Comparison of ENCODE assay signal across 13 cellular contexts in the genomic region with DNA sequence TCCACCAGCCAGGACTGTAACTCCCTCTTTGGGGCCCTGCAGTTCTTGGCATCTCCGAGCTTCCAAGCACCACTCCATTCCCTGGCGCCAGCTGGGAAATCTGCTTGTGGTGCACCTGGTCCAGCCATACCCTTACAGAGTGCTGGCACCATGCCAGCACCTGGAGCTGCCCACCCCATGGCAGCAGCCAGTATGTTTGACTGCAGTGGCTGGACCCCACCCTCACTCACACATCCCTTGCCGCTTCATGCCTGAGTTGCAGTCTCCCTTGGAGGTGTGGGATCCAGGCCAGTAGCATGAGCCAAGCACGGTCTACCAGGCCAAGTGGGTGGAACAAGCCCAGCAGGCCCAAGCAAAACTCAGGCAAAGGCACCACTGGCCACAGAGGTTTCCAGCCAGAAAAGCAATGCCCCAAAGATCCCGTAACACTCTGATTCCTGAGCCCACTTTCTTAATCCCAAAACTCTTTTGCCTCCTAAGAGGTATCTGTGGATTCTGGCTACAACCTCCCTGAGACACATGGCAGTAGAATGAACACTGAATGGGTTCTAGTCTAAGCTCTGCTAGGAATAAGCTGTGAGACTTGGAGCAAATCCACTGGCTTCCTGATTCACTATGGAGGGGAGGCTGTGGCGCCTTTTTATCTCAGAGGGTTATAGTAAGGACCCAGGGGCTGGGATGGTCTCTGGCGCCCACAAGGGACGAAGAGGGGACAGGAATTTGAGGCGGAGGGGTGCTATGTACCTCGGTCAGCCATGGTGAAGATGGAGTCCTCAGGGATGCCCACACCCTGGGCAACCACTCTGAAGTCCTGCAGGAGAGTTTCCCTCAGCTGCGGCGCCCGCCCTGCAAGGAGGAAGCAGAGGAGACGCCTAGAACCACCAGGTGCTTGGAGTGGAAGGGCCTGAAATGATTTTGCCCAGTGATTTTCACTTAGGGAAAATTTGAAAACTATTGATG. TPM values are rescaled to one million over a fixed set of nuclear protein-coding genes. Genes with fewer than 3 reads are reported as not detected.
A peak's percentile ranks its signal among the peaks of the same experiment; 100 is the strongest.
DNase-seq lines count a peak whose midpoint lies in the region; ATAC-seq and TF ChIP-seq lines count a peak whose summit lies in the region.
"Had no signal": no experiment of that assay in that cellular context is flagged by ENCODE, and none has a peak within 500 bp of the region (broad histone marks: within the 10 kb centered on the region; RNA-seq: fewer than 3 reads in every experiment).

No MANE protein-coding gene starts in this region.

- ATAC-seq in GM18498 (IDR thresholded peaks at IDR 0.05; ENCODE audit: unreplicated experiment) (no peak), GM18517 (IDR thresholded peaks at IDR 0.05; ENCODE audit: unreplicated experiment) (no peak)
- ATAC-seq in stimulated activated naive B cell treated with anti-CD40 and anti-IgM and Interleukin-4, amounts not matched to agents 10 μg/mL and 1 μg/mL and 100 μg/mL, for 72 hours (replicated peaks) = no peak
- ATAC-seq in activated CD8-positive, alpha-beta T cell treated with anti-CD3 and anti-CD28 coated beads for 36 hours = no peak
- ATAC-seq: stimulated activated naive CD8-positive, alpha-beta T cell treated with anti-CD3 and anti-CD28 coated beads, Interleukin-15, amount 100 ng/mL, for 72 hours had no signal

- no peaks in the 10 kb centered on the region for H3K79me2 ChIP-seq in mesendoderm (ENCODE audit: control insufficient read depth, insufficient read depth, low read length)

- no peak overlapping the region for H3K4me3 ChIP-seq in mesendoderm (ENCODE audit: low read length)
- H3K4me3 ChIP-seq: dorsolateral prefrontal cortex had no signal

- no peak overlapping the region for H2BK15ac ChIP-seq in mesendoderm (replicated peaks; ENCODE audit: low read depth)

- no CpG with 5 or more reads among the region's 14 CpGs for WGBS in mesendoderm (ENCODE audit: extremely low coverage, insufficient coverage, low lambda C conversion rate)

- H2BK120ac ChIP-seq in mesendoderm (ENCODE audit: low read depth, low read length) = no peak overlapping the region

- intact Hi-C loops in activated CD8-positive, alpha-beta T cell treated with anti-CD3 and anti-CD28 coated beads for 36 hours (cut with micrococcal nuclease) = no loop called here

- POLR2A ChIA-PET in activated CD8-positive, alpha-beta T cell treated with anti-CD3 and anti-CD28 coated beads for 36 hours (lab: Charles Lee) = no interaction called here

- no peak overlapping the region for H3K4me2 ChIP-seq in mesendoderm (ENCODE audit: low read length)

- H3K27me3 ChIP-seq in mesendoderm (ENCODE audit: insufficient read depth, low read length, poor library complexity) = no peaks in the 10 kb centered on the region

- no peak overlapping the region for H3K56ac ChIP-seq in mesendoderm (ENCODE audit: low read length)

- DNase-seq in AG20443 (ENCODE audit: low spot score) (peak; percentile 52), NCI-H1092 treated with DMSO at 0.1 percent for 48 hours (lab: John Stamatoyannopoulos, UW) (peak; percentile 70), chondrocyte (ENCODE audit: low spot score) (peak; percentile 84), mesendoderm (peak; percentile 16)
- DNase-seq in stimulated activated naive B cell treated with anti-CD40 and anti-IgM and Interleukin-4, amounts not matched to agents 10 μg/mL and 1 μg/mL and 100 μg/mL, for 72 hours = no peak
- no peak for DNase-seq in activated CD8-positive, alpha-beta T cell treated with anti-CD3 and anti-CD28 coated beads for 36 hours
- DNase-seq: CD4-positive, alpha-beta T cell; small intestine; stimulated activated naive CD8-positive, alpha-beta T cell treated with anti-CD3 and anti-CD28 coated beads, Interleukin-15, amount 100 ng/mL, for 72 hours had no signal

- H4K8ac ChIP-seq in mesendoderm (ENCODE audit: low read depth, low read length) = no peak overlapping the region

- H3K27ac ChIP-seq in mesendoderm (ENCODE audit: low read depth, low read length) = no peak overlapping the region
- H3K27ac ChIP-seq: dorsolateral prefrontal cortex had no signal

- H3K4me3 Mint-ChIP-seq in chondrocyte (ENCODE audit: unreplicated experiment) = no peak overlapping the region
- H3K4me3 Mint-ChIP-seq in stimulated activated naive B cell treated with anti-CD40 and anti-IgM and Interleukin-4, amounts not matched to agents 10 μg/mL and 1 μg/mL and 100 μg/mL, for 72 hours = no peak overlapping the region
- no peak overlapping the region for H3K4me3 Mint-ChIP-seq in activated CD8-positive, alpha-beta T cell treated with anti-CD3 and anti-CD28 coated beads for 36 hours
- H3K4me3 Mint-ChIP-seq: CD4-positive, alpha-beta T cell; stimulated activated naive CD8-positive, alpha-beta T cell treated with anti-CD3 and anti-CD28 coated beads, Interleukin-15, amount 100 ng/mL, for 72 hours had no signal

- no peaks in the 10 kb centered on the region for H3K36me3 Mint-ChIP-seq in chondrocyte (ENCODE audit: low read depth)
- H3K36me3 Mint-ChIP-seq in stimulated activated naive B cell treated with anti-CD40 and anti-IgM and Interleukin-4, amounts not matched to agents 10 μg/mL and 1 μg/mL and 100 μg/mL, for 72 hours = no peaks in the 10 kb centered on the region
- H3K36me3 Mint-ChIP-seq in activated CD8-positive, alpha-beta T cell treated with anti-CD3 and anti-CD28 coated beads for 36 hours (ENCODE audit: low read depth) = no peaks in the 10 kb centered on the region

- CTCF ChIA-PET in activated CD8-positive, alpha-beta T cell treated with anti-CD3 and anti-CD28 coated beads for 36 hours (lab: Charles Lee) = interaction anchor here (1.2 kb wide), 1 partner anchor 10 kb away, joined by 5 read pairs; no protein-coding TSS in a partner anchor

- H3K27me3 Mint-ChIP-seq in chondrocyte (ENCODE audit: low read depth) = peaks cover 37% of the 10 kb centered on the region
- peaks cover 21 to 31% of the 10 kb centered on the region in 2 donors for H3K27me3 Mint-ChIP-seq in stimulated activated naive B cell treated with anti-CD40 and anti-IgM and Interleukin-4, amounts not matched to agents 10 μg/mL and 1 μg/mL and 100 μg/mL, for 72 hours
- peaks cover 2% of the 10 kb centered on the region for H3K27me3 Mint-ChIP-seq in activated CD8-positive, alpha-beta T cell treated with anti-CD3 and anti-CD28 coated beads for 36 hours

- no peaks in the 10 kb centered on the region for H3K79me1 ChIP-seq in mesendoderm (ENCODE audit: low read length)

- no peak overlapping the region for H2AK5ac ChIP-seq in mesendoderm (ENCODE audit: low read length)

- no peak for TF ChIP-seq CTCF in chondrocyte (IDR thresholded peaks at IDR 0.05)
- no peak for TF ChIP-seq CTCF in activated CD8-positive, alpha-beta T cell treated with anti-CD3 and anti-CD28 coated beads for 36 hours (IDR thresholded peaks at IDR 0.05)

- H3K9me3 Mint-ChIP-seq in chondrocyte (ENCODE audit: low read depth) = no peaks in the 10 kb centered on the region
- H3K9me3 Mint-ChIP-seq in stimulated activated naive B cell treated with anti-CD40 and anti-IgM and Interleukin-4, amounts not matched to agents 10 μg/mL and 1 μg/mL and 100 μg/mL, for 72 hours = peaks cover 0 to 4% of the 10 kb centered on the region in 2 donors
- no peaks in the 10 kb centered on the region for H3K9me3 Mint-ChIP-seq in activated CD8-positive, alpha-beta T cell treated with anti-CD3 and anti-CD28 coated beads for 36 hours
- H3K9me3 Mint-ChIP-seq: CD4-positive, alpha-beta T cell; stimulated activated naive CD8-positive, alpha-beta T cell treated with anti-CD3 and anti-CD28 coated beads, Interleukin-15, amount 100 ng/mL, for 72 hours had no signal

- no peaks in the 10 kb centered on the region for H3K36me3 ChIP-seq in mesendoderm (ENCODE audit: control insufficient read depth, insufficient read depth, low read length)

- H3K4me1 Mint-ChIP-seq in chondrocyte (ENCODE audit: low read depth) = no peaks in the 10 kb centered on the region
- H3K4me1 Mint-ChIP-seq in stimulated activated naive B cell treated with anti-CD40 and anti-IgM and Interleukin-4, amounts not matched to agents 10 μg/mL and 1 μg/mL and 100 μg/mL, for 72 hours = no peaks in the 10 kb centered on the region
- H3K4me1 Mint-ChIP-seq in activated CD8-positive, alpha-beta T cell treated with anti-CD3 and anti-CD28 coated beads for 36 hours (ENCODE audit: low read depth) = no peaks in the 10 kb centered on the region
- H3K4me1 Mint-ChIP-seq: stimulated activated naive CD8-positive, alpha-beta T cell treated with anti-CD3 and anti-CD28 coated beads, Interleukin-15, amount 100 ng/mL, for 72 hours had no signal

- H3K4ac ChIP-seq in mesendoderm (ENCODE audit: low read depth, low read length) = no peak overlapping the region

- H4K5ac ChIP-seq in mesendoderm (ENCODE audit: low read length) = no peak overlapping the region

- no peak overlapping the region for H3K23ac ChIP-seq in mesendoderm (ENCODE audit: low read length)

- H3K18ac ChIP-seq in mesendoderm (ENCODE audit: low read length) = no peak overlapping the region

- no peaks in the 10 kb centered on the region for H3K4me1 ChIP-seq in mesendoderm (ENCODE audit: control insufficient read depth, low read depth, low read length)

- no peak overlapping the region for H3K27ac Mint-ChIP-seq in chondrocyte (ENCODE audit: unreplicated experiment)
- no peak overlapping the region for H3K27ac Mint-ChIP-seq in stimulated activated naive B cell treated with anti-CD40 and anti-IgM and Interleukin-4, amounts not matched to agents 10 μg/mL and 1 μg/mL and 100 μg/mL, for 72 hours
- no peak overlapping the region for H3K27ac Mint-ChIP-seq in activated CD8-positive, alpha-beta T cell treated with anti-CD3 and anti-CD28 coated beads for 36 hours
- H3K27ac Mint-ChIP-seq: CD4-positive, alpha-beta T cell; stimulated activated naive CD8-positive, alpha-beta T cell treated with anti-CD3 and anti-CD28 coated beads, Interleukin-15, amount 100 ng/mL, for 72 hours had no signal

- no peak overlapping the region for H2BK5ac ChIP-seq in mesendoderm (ENCODE audit: low read length)

- H3K9ac ChIP-seq in mesendoderm (ENCODE audit: low read length) = no peak overlapping the region

RNA-seq across cellular contexts. Expression of a gene that starts 5.6 kb away (rescaled TPM):
- not detected in 3 replicates for total RNA-seq in chondrocyte
- 1.9 TPM for polyA plus RNA-seq in mesendoderm (2013, experiment 1 of 2)
- 2.1 TPM for polyA plus RNA-seq in mesendoderm (2013, experiment 2 of 2)
- total RNA-seq in activated CD8-positive, alpha-beta T cell treated with anti-CD3 and anti-CD28 coated beads for 36 hours = not detected
- total RNA-seq: CD4-positive, alpha-beta T cell had no signal
- polyA plus RNA-seq: keratinocyte had no signal

RNA-seq across cellular contexts. Expression of a gene that starts 26.6 kb away (rescaled TPM):
- 0.39 to 1.4 TPM (median 0.70 TPM) in 3 replicates for total RNA-seq in chondrocyte
- polyA plus RNA-seq in mesendoderm (2013, experiment 1 of 2) = 0.41 TPM
- polyA plus RNA-seq in mesendoderm (2013, experiment 2 of 2) = 0.63 TPM
- total RNA-seq in activated CD8-positive, alpha-beta T cell treated with anti-CD3 and anti-CD28 coated beads for 36 hours = not detected
- total RNA-seq: CD4-positive, alpha-beta T cell had no signal

Comparison
In these comparisons a context has a peak if more than half of its experiments do, and no peak if none do; other contexts are left out.
1. DNase-seq: peak in AG20443 (single experiment), NCI-H1092 treated with DMSO at 0.1 percent for 48 hours (single experiment), chondrocyte (single experiment) and mesendoderm (single experiment); none in stimulated activated naive B cell treated with anti-CD40 and anti-IgM and Interleukin-4, amounts not matched to agents 10 μg/mL and 1 μg/mL and 100 μg/mL, for 72 hours (single experiment) and activated CD8-positive, alpha-beta T cell treated with anti-CD3 and anti-CD28 coated beads for 36 hours (single experiment).